Comparison of ENCODE assay signal across 2 cellular contexts in the genomic region with DNA sequence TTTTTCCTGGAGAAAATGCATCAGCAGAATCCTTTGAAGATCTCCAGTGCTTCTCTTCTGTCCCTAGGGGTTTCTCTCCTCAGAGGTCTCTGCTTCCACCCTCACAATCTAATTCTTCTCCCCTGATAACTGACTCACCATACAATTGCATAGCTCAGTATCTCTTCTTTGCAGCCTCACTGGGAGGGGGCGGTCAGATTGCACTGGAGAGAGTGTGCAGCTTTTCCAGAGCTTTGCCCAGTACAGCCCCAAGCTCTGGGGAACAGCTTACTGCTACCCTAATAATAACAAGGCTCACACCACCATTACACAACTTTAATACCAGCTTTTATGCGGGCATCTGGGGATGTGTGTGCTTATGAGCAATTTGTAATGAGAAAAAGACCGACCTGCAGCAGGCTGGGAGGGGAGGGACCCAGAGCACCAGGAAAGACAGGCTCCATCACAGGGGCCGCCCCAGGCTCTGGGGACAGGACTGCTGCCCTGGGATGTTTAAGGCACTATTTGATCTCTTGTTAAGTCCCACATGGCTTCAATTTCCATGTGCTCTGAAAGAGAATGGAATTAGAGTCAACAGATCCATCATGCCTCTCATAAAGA.
TF ChIP-seq lines count a peak whose summit lies in the region.

No MANE protein-coding gene starts in this region.

TF ChIP-seq in HepG2, 621 proteins besides CTCF, POLR2A, EP300 and RAD21 (continued from another document):
- no peak for TF ChIP-seq PRDM15 (CRISPR knock-in tag; IDR thresholded peaks at IDR 0.05)
- no peak for TF ChIP-seq ZNF850 (CRISPR knock-in tag; conservative IDR thresholded peaks at IDR 0.05)
- TF ChIP-seq ZNF644 (CRISPR knock-in tag; IDR thresholded peaks at IDR 0.05; ENCODE audit: low read depth) = no peak

TF ChIP-seq in GM23338, 12 proteins besides CTCF, POLR2A, EP300 and RAD21 (continued from another document):
- TF ChIP-seq, protein P1, sequence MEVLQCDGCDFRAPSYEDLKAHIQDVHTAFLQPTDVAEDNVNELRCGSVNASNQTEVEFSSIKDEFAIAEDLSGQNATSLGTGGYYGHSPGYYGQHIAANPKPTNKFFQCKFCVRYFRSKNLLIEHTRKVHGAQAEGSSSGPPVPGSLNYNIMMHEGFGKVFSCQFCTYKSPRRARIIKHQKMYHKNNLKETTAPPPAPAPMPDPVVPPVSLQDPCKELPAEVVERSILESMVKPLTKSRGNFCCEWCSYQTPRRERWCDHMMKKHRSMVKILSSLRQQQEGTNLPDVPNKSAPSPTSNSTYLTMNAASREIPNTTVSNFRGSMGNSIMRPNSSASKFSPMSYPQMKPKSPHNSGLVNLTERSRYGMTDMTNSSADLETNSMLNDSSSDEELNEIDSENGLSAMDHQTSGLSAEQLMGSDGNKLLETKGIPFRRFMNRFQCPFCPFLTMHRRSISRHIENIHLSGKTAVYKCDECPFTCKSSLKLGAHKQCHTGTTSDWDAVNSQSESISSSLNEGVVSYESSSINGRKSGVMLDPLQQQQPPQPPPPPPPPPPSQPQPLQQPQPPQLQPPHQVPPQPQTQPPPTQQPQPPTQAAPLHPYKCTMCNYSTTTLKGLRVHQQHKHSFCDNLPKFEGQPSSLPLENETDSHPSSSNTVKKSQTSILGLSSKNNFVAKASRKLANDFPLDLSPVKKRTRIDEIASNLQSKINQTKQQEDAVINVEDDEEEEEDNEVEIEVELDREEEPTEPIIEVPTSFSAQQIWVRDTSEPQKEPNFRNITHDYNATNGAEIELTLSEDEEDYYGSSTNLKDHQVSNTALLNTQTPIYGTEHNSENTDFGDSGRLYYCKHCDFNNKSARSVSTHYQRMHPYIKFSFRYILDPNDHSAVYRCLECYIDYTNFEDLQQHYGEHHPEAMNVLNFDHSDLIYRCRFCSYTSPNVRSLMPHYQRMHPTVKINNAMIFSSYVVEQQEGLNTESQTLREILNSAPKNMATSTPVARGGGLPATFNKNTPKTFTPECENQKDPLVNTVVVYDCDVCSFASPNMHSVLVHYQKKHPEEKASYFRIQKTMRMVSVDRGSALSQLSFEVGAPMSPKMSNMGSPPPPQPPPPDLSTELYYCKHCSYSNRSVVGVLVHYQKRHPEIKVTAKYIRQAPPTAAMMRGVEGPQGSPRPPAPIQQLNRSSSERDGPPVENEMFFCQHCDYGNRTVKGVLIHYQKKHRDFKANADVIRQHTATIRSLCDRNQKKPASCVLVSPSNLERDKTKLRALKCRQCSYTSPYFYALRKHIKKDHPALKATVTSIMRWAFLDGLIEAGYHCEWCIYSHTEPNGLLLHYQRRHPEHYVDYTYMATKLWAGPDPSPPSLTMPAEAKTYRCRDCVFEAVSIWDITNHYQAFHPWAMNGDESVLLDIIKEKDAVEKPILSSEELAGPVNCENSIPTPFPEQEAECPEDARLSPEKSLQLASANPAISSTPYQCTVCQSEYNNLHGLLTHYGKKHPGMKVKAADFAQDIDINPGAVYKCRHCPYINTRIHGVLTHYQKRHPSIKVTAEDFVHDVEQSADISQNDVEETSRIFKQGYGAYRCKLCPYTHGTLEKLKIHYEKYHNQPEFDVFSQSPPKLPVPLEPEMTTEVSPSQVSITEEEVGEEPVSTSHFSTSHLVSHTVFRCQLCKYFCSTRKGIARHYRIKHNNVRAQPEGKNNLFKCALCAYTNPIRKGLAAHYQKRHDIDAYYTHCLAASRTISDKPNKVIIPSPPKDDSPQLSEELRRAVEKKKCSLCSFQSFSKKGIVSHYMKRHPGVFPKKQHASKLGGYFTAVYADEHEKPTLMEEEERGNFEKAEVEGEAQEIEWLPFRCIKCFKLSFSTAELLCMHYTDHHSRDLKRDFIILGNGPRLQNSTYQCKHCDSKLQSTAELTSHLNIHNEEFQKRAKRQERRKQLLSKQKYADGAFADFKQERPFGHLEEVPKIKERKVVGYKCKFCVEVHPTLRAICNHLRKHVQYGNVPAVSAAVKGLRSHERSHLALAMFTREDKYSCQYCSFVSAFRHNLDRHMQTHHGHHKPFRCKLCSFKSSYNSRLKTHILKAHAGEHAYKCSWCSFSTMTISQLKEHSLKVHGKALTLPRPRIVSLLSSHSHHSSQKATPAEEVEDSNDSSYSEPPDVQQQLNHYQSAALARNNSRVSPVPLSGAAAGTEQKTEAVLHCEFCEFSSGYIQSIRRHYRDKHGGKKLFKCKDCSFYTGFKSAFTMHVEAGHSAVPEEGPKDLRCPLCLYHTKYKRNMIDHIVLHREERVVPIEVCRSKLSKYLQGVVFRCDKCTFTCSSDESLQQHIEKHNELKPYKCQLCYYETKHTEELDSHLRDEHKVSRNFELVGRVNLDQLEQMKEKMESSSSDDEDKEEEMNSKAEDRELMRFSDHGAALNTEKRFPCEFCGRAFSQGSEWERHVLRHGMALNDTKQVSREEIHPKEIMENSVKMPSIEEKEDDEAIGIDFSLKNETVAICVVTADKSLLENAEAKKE (CRISPR knock-in tag; IDR thresholded peaks at IDR 0.05) = no peak
- TF ChIP-seq REST (IDR thresholded peaks at IDR 0.05; ENCODE audit: unreplicated experiment) = no peak
- TF ChIP-seq ZNF114 (CRISPR knock-in tag; IDR thresholded peaks at IDR 0.05) = no peak
